13 cellular contexts compared by ENCODE assay signal in genomic region chr14:105070760-105071137, GRCh38. TPM values are rescaled to one million over a fixed set of nuclear protein-coding genes. Genes with fewer than 3 reads are reported as not detected.
DNase-seq lines count a peak whose midpoint lies in the region; ATAC-seq and TF ChIP-seq lines count a peak whose summit lies in the region.
"Had no signal": no experiment of that assay in that cellular context is flagged by ENCODE, and none has a peak within 500 bp of the region (broad histone marks: within the 10 kb centered on the region; RNA-seq: fewer than 3 reads in every experiment).

No MANE protein-coding gene starts in this region.

- H3K27ac Mint-ChIP-seq in T-helper 17 cell, result peak overlapping the region; percentile 99

- H3K27ac ChIP-seq in substantia nigra (ENCODE audit: low read depth, low read length, poor library complexity, severe bottlenecking), result no peak overlapping the region
- H3K27ac ChIP-seq in right atrium auricular region, result no peak overlapping the region

- H3K36me3 ChIP-seq in BE2C, result no peaks in the 10 kb centered on the region
- H3K36me3 ChIP-seq in right atrium auricular region, result no peaks in the 10 kb centered on the region

- peak; percentile 17 for DNase-seq in ACHN
- DNase-seq in T-helper 17 cell, result no peak
- DNase-seq in kidney glomerular epithelial cell (lab: John Stamatoyannopoulos, UW), result peak; percentile 24
- no peak for DNase-seq in NCI-H82 treated with DMSO at 0.1 percent for 48 hours (lab: John Stamatoyannopoulos, UW; ENCODE audit: unreplicated experiment)
- no peak for DNase-seq in BE2C
- DNase-seq in substantia nigra (lab: John Stamatoyannopoulos, UW), result no peak
- no peak for DNase-seq in right atrium auricular region (ENCODE audit: low spot score)
- DNase-seq: amniotic stem cell, hippocampal formation, midbrain, NCI-H2107, small intestine had no signal

- H3K27me3 Mint-ChIP-seq in T-helper 17 cell, result no peaks in the 10 kb centered on the region

- H3K4me3 Mint-ChIP-seq in T-helper 17 cell, result no peak overlapping the region

- in situ Hi-C loops in ACHN (cut with HindIII; ENCODE audit: low pct_ligation_motif_present, low pct_unique_long_range_greater_than_20kb, low sequenced_read_pairs), result no loop called here

- H3K27me3 ChIP-seq in BE2C, result no peaks in the 10 kb centered on the region; the same call in 1 of the 2 replicates
- no peaks in the 10 kb centered on the region for H3K27me3 ChIP-seq in right atrium auricular region

- H3K4me1 Mint-ChIP-seq in T-helper 17 cell, result peaks cover 32% of the 10 kb centered on the region

- TF ChIP-seq CTCF in BE2C (IDR thresholded peaks at IDR 0.05; ENCODE audit: low read depth, low read length) (no peak), right atrium auricular region (IDR thresholded peaks at IDR 0.05) (no peak)

- no peak for ATAC-seq in T-helper 17 cell

- H3K9me3 ChIP-seq in T-helper 17 cell (ENCODE audit: control insufficient read depth, low read length, poor library complexity, severe bottlenecking), result no peaks in the 10 kb centered on the region
- no peaks in the 10 kb centered on the region for H3K9me3 ChIP-seq in BE2C
- no peaks in the 10 kb centered on the region for H3K9me3 ChIP-seq in right atrium auricular region

- no peaks in the 10 kb centered on the region for H3K36me3 Mint-ChIP-seq in T-helper 17 cell (ENCODE audit: low read depth)

- H3K4me3 ChIP-seq in GM08714 (ENCODE audit: low read length) (peak overlapping the region; percentile 4; the same call in 1 of the 2 replicates), BE2C (ENCODE audit: low read depth, low read length) (no peak overlapping the region), right atrium auricular region (no peak overlapping the region)

- H3K4me1 ChIP-seq in BE2C, result peaks cover 5% of the 10 kb centered on the region
- peaks cover 0 to 18% of the 10 kb centered on the region in 2 donors for H3K4me1 ChIP-seq in right atrium auricular region

RNA-seq across cellular contexts. Expression of gene GPR132, which starts 5.5 kb away (rescaled TPM):
- 10 to 100 TPM; 43.4 to 47.1 TPM for total RNA-seq in T-helper 17 cell
- polyA plus RNA-seq in BE2C (2012; ENCODE audit: insufficient read depth, insufficient read length, low read depth), result not detected
- 1 to 10 TPM in 1 of 2 donors, under 1 TPM in 1; 0.67 to 1.2 TPM for total RNA-seq in right atrium auricular region

RNA-seq across cellular contexts. Expression of gene CDCA4, which starts 49.9 kb away (rescaled TPM):
- total RNA-seq in T-helper 17 cell (10 to 100 TPM; 16.1 to 18.4 TPM), right atrium auricular region (1 to 10 TPM; 3.3 to 5.1 TPM)
- polyA plus RNA-seq in BE2C (2012; ENCODE audit: insufficient read depth, insufficient read length, low read depth), result 43.2 TPM

Comparison
In these comparisons a context has a peak if more than half of its experiments do, and no peak if none do; other contexts are left out.
1. DNase-seq: peak in ACHN (single experiment) and kidney glomerular epithelial cell (single experiment); none in T-helper 17 cell (0 of 3), NCI-H82 treated with DMSO at 0.1 percent for 48 hours (single experiment), BE2C (single experiment), substantia nigra (0 of 49) and right atrium auricular region (single experiment).
2. RNA of gene GPR132, which starts 5.5 kb away (total RNA-seq): 43.4 to 47.1 TPM in T-helper 17 cell; 0.67 to 1.2 TPM in right atrium auricular region; every median in the first group is over 10 times any median in the second.